1 cellular context compared by ENCODE assay signal in the genomic region with DNA sequence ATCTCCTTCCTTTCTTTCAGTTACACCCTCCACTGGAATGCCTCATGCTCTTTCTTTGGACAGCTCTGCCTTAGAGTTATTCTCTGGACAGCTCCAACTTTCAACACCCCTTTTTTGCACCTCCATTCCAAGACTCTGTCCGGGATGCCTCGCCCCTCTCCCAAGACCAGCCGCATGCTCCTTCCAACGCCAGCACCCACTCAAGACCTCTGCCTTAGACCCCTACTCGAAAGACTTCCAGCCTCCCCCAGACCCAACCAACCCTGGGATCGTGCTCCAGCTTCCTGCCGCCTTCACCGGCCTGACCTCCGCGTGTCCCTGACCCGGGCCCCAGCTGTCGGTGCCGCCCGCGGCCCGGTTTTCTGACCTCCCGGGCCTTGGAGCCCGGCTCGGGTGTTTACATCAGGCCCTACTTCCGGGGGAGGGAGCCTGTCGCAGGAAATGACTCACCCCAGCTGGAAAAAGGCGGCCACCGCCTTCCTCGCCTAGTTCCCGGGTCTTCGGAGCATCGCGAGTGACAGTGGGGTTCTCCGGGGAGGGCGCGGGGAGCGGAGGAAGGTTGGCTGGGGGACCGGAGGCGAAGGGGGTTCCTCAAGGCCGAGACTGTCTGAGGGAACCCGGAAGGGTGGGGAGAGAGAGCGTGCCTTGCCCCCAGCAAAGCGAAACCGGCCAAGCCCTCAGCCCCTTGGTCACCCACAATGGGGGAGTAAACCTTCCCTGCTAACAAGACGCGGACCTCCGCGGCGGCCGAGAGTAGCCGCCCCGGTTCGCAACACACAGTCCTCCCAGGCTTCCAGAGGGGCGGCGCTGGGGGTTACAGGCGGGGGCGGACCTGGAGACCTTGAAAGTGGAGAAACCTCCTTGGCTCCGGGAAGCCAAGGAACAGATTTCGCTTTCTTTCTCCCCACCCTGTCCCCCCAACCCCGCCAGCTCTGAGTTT.
TF ChIP-seq lines count a peak whose summit lies in the region.

A gene (minus strand): TSS at position 399 of the 940 bp plus-strand sequence. CDS start 1,792 bp downstream, outside the sequence.

TF ChIP-seq in SK-N-SH treated with all-trans-retinoic acid at 6 μM for 48 hours, 23 proteins besides CTCF, POLR2A, EP300 and RAD21 (continued from another document):
- TF ChIP-seq ZNF8 (CRISPR knock-in tag; IDR thresholded peaks at IDR 0.05) (no peak), RARB (CRISPR knock-in tag; IDR thresholded peaks at IDR 0.05) (no peak), BACH2 (CRISPR knock-in tag; IDR thresholded peaks at IDR 0.05; ENCODE audit: borderline replicate concordance) (no peak), PPARA (CRISPR knock-in tag; IDR thresholded peaks at IDR 0.05; ENCODE audit: borderline replicate concordance) (no peak), ZNF70 (CRISPR knock-in tag; IDR thresholded peaks at IDR 0.05) (no peak), TCF4 (CRISPR knock-in tag; IDR thresholded peaks at IDR 0.05; ENCODE audit: borderline replicate concordance) (no peak)
